ENCODE assay signal across 1 cellular context in the genomic region with DNA sequence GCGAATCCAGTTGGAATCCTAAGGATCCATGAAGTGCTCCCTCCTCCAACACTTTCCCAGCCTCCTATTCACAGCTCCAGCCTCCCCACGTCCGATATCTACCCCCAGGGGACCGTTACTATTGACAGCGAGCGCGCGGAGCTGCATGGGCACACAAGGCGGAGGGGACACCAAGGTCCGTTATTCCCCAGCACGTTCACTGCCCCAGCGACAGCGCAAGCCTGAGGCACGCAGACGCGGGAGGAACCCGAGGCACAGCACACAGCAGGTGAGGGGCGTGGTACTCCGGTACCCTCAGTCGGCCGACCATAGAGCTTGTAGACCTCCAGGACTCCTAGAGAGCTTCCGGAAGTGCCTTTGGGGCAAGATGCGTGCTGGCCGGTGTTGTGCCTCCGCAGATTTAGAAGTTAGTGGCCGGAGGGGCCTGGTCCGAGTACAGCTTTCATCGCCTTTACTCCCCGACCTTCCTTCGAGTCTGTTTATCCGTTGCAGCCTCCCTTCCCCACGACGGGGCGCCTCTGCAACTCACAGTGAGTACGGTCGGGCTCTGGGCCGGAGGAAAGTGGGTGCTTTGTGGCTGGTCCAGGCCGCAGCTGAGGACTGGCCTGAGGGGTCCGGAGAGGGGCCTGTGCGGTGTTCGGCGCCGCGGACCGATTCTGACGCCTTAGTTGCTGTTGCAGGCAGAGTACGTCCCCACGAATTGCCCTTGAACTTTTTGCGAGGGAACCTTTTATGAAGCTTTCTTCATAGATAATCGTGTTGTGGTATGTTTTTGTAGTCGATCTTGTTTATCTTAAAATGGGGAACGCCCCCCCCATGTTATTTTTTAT.
A peak's percentile ranks its signal among the peaks of the same experiment; 100 is the strongest.
TF ChIP-seq lines count a peak whose summit lies in the region.

A gene (plus strand): TSS at position 384 of the 830 bp plus-strand sequence. CDS start 6,525 bp downstream, outside the sequence.

TF ChIP-seq in K562, 482 proteins besides CTCF, POLR2A, EP300 and RAD21 (continued from another document and continues in another):
- TF ChIP-seq, protein P1, sequence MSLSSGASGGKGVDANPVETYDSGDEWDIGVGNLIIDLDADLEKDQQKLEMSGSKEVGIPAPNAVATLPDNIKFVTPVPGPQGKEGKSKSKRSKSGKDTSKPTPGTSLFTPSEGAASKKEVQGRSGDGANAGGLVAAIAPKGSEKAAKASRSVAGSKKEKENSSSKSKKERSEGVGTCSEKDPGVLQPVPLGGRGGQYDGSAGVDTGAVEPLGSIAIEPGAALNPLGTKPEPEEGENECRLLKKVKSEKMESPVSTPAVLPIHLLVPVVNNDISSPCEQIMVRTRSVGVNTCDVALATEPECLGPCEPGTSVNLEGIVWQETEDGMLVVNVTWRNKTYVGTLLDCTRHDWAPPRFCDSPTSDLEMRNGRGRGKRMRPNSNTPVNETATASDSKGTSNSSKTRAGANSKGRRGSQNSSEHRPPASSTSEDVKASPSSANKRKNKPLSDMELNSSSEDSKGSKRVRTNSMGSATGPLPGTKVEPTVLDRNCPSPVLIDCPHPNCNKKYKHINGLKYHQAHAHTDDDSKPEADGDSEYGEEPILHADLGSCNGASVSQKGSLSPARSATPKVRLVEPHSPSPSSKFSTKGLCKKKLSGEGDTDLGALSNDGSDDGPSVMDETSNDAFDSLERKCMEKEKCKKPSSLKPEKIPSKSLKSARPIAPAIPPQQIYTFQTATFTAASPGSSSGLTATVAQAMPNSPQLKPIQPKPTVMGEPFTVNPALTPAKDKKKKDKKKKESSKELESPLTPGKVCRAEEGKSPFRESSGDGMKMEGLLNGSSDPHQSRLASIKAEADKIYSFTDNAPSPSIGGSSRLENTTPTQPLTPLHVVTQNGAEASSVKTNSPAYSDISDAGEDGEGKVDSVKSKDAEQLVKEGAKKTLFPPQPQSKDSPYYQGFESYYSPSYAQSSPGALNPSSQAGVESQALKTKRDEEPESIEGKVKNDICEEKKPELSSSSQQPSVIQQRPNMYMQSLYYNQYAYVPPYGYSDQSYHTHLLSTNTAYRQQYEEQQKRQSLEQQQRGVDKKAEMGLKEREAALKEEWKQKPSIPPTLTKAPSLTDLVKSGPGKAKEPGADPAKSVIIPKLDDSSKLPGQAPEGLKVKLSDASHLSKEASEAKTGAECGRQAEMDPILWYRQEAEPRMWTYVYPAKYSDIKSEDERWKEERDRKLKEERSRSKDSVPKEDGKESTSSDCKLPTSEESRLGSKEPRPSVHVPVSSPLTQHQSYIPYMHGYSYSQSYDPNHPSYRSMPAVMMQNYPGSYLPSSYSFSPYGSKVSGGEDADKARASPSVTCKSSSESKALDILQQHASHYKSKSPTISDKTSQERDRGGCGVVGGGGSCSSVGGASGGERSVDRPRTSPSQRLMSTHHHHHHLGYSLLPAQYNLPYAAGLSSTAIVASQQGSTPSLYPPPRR (CRISPR knock-in tag; IDR thresholded peaks at IDR 0.05; ENCODE audit: borderline replicate concordance): peak; percentile 33; the same call in 1 of the 2 replicates
- TF ChIP-seq RCOR1 (IDR thresholded peaks at IDR 0.05; ENCODE audit: borderline replicate concordance in 1 of 2, low read depth in 2 of 2, low read length in 2 of 2) (peak; percentile 11 to 85; a peak in 2 of 4 replicates), XRCC3 (IDR thresholded peaks at IDR 0.05) (no peak), KLF6 (CRISPR knock-in tag; IDR thresholded peaks at IDR 0.05; ENCODE audit: borderline replicate concordance) (no peak), L3MBTL2 (IDR thresholded peaks at IDR 0.05) (peak; percentile 91), CREM (IDR thresholded peaks at IDR 0.05; ENCODE audit: low read depth) (peak; percentile 49; the same call in 1 of the 2 replicates), MAFG (tag; conservative IDR thresholded peaks at IDR 0.05) (no peak), TBL1XR1 (IDR thresholded peaks at IDR 0.05; ENCODE audit: low read length in 2 of 2) (peak; percentile 54 to 72; a peak in 3 of 4 replicates), ZNF239 (CRISPR knock-in tag; IDR thresholded peaks at IDR 0.05) (no peak), SP1 (CRISPR knock-in tag; IDR thresholded peaks at IDR 0.05) (peak; percentile 94), NONO (IDR thresholded peaks at IDR 0.05; ENCODE audit: low read depth in 2 of 2, low read length in 1 of 2) (0 out of 4 replicates have a peak, but pooled peaks of 1 of the 2 experiments have one; percentile 27), NBN (IDR thresholded peaks at IDR 0.05; ENCODE audit: low read depth) (peak; percentile 96), ZNF436 (CRISPR knock-in tag; IDR thresholded peaks at IDR 0.05) (no peak), ZNF232 (CRISPR knock-in tag; IDR thresholded peaks at IDR 0.05) (peak; percentile 88), HOXB6 (CRISPR knock-in tag; IDR thresholded peaks at IDR 0.05; ENCODE audit: borderline replicate concordance) (no peak), CCNT2 (IDR thresholded peaks at IDR 0.05; ENCODE audit: borderline replicate concordance, extremely low read depth, insufficient read length, low read depth, low read length) (no peak), JUNB (CRISPR knock-in tag; conservative IDR thresholded peaks at IDR 0.05) (no peak), ZNF12 (CRISPR knock-in tag; IDR thresholded peaks at IDR 0.05) (peak; percentile 88), SRSF9 (IDR thresholded peaks at IDR 0.05; ENCODE audit: borderline replicate concordance, low read depth, low read length) (no peak), FOS (IDR thresholded peaks at IDR 0.05; ENCODE audit: extremely low read depth, insufficient read length) (no peak), HMG20B (CRISPR knock-in tag; IDR thresholded peaks at IDR 0.05) (no peak), STAT5A (IDR thresholded peaks at IDR 0.05; ENCODE audit: borderline replicate concordance, low read length) (peak; percentile 26; the same call in 1 of the 2 replicates), ZNF217 (CRISPR knock-in tag; IDR thresholded peaks at IDR 0.05) (no peak), ZNF140 (CRISPR knock-in tag; IDR thresholded peaks at IDR 0.05) (no peak), ZNF143 (CRISPR knock-in tag; IDR thresholded peaks at IDR 0.05) (no peak), PTRF (tag; IDR thresholded peaks at IDR 0.05) (no peak), SRSF7 (optimal IDR thresholded peaks at IDR 0.05; ENCODE audit: low read depth, low read length) (no peak), FIP1L1 (IDR thresholded peaks at IDR 0.05; ENCODE audit: low read depth, low read length, poor library complexity, severe bottlenecking) (peak; percentile 53), ETV5 (CRISPR knock-in tag; IDR thresholded peaks at IDR 0.05; ENCODE audit: low read depth) (peak; percentile 99), TAF15 (IDR thresholded peaks at IDR 0.05; ENCODE audit: low read depth, low read length) (no peak)
- TF ChIP-seq, protein P2, sequence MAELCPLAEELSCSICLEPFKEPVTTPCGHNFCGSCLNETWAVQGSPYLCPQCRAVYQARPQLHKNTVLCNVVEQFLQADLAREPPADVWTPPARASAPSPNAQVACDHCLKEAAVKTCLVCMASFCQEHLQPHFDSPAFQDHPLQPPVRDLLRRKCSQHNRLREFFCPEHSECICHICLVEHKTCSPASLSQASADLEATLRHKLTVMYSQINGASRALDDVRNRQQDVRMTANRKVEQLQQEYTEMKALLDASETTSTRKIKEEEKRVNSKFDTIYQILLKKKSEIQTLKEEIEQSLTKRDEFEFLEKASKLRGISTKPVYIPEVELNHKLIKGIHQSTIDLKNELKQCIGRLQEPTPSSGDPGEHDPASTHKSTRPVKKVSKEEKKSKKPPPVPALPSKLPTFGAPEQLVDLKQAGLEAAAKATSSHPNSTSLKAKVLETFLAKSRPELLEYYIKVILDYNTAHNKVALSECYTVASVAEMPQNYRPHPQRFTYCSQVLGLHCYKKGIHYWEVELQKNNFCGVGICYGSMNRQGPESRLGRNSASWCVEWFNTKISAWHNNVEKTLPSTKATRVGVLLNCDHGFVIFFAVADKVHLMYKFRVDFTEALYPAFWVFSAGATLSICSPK (IDR thresholded peaks at IDR 0.05; ENCODE audit: borderline replicate concordance): no peak
- TF ChIP-seq, protein P3, sequence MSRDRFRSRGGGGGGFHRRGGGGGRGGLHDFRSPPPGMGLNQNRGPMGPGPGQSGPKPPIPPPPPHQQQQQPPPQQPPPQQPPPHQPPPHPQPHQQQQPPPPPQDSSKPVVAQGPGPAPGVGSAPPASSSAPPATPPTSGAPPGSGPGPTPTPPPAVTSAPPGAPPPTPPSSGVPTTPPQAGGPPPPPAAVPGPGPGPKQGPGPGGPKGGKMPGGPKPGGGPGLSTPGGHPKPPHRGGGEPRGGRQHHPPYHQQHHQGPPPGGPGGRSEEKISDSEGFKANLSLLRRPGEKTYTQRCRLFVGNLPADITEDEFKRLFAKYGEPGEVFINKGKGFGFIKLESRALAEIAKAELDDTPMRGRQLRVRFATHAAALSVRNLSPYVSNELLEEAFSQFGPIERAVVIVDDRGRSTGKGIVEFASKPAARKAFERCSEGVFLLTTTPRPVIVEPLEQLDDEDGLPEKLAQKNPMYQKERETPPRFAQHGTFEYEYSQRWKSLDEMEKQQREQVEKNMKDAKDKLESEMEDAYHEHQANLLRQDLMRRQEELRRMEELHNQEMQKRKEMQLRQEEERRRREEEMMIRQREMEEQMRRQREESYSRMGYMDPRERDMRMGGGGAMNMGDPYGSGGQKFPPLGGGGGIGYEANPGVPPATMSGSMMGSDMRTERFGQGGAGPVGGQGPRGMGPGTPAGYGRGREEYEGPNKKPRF (IDR thresholded peaks at IDR 0.05; ENCODE audit: low read depth, low read length): no peak
- TF ChIP-seq, protein P4, sequence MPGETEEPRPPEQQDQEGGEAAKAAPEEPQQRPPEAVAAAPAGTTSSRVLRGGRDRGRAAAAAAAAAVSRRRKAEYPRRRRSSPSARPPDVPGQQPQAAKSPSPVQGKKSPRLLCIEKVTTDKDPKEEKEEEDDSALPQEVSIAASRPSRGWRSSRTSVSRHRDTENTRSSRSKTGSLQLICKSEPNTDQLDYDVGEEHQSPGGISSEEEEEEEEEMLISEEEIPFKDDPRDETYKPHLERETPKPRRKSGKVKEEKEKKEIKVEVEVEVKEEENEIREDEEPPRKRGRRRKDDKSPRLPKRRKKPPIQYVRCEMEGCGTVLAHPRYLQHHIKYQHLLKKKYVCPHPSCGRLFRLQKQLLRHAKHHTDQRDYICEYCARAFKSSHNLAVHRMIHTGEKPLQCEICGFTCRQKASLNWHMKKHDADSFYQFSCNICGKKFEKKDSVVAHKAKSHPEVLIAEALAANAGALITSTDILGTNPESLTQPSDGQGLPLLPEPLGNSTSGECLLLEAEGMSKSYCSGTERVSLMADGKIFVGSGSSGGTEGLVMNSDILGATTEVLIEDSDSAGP (CRISPR knock-in tag; IDR thresholded peaks at IDR 0.05): 0 out of 2 replicates have a peak, but pooled peaks have one; percentile 44
- TF ChIP-seq, protein P5, sequence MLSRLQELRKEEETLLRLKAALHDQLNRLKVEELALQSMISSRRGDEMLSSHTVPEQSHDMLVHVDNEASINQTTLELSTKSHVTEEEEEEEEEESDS (CRISPR knock-in tag; IDR thresholded peaks at IDR 0.05): no peak
- TF ChIP-seq, protein P6, sequence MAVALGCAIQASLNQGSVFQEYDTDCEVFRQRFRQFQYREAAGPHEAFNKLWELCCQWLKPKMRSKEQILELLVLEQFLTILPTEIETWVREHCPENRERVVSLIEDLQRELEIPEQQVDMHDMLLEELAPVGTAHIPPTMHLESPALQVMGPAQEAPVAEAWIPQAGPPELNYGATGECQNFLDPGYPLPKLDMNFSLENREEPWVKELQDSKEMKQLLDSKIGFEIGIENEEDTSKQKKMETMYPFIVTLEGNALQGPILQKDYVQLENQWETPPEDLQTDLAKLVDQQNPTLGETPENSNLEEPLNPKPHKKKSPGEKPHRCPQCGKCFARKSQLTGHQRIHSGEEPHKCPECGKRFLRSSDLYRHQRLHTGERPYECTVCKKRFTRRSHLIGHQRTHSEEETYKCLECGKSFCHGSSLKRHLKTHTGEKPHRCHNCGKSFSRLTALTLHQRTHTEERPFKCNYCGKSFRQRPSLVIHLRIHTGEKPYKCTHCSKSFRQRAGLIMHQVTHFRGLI (CRISPR knock-in tag; IDR thresholded peaks at IDR 0.05): no peak
- TF ChIP-seq, protein P7, sequence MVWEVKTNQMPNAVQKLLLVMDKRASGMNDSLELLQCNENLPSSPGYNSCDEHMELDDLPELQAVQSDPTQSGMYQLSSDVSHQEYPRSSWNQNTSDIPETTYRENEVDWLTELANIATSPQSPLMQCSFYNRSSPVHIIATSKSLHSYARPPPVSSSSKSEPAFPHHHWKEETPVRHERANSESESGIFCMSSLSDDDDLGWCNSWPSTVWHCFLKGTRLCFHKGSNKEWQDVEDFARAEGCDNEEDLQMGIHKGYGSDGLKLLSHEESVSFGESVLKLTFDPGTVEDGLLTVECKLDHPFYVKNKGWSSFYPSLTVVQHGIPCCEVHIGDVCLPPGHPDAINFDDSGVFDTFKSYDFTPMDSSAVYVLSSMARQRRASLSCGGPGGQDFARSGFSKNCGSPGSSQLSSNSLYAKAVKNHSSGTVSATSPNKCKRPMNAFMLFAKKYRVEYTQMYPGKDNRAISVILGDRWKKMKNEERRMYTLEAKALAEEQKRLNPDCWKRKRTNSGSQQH (CRISPR knock-in tag; IDR thresholded peaks at IDR 0.05): no peak
- TF ChIP-seq, protein P8, sequence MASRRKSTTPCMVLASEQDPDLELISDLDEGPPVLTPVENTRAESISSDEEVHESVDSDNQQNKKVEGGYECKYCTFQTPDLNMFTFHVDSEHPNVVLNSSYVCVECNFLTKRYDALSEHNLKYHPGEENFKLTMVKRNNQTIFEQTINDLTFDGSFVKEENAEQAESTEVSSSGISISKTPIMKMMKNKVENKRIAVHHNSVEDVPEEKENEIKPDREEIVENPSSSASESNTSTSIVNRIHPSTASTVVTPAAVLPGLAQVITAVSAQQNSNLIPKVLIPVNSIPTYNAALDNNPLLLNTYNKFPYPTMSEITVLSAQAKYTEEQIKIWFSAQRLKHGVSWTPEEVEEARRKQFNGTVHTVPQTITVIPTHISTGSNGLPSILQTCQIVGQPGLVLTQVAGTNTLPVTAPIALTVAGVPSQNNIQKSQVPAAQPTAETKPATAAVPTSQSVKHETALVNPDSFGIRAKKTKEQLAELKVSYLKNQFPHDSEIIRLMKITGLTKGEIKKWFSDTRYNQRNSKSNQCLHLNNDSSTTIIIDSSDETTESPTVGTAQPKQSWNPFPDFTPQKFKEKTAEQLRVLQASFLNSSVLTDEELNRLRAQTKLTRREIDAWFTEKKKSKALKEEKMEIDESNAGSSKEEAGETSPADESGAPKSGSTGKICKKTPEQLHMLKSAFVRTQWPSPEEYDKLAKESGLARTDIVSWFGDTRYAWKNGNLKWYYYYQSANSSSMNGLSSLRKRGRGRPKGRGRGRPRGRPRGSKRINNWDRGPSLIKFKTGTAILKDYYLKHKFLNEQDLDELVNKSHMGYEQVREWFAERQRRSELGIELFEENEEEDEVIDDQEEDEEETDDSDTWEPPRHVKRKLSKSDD (conservative IDR thresholded peaks at IDR 0.05; ENCODE audit: low read length): peak; percentile 67; the same call in 1 of the 2 replicates
